ENCODE assay signal across 8 cellular contexts in genomic region chr17:82065193-82065637, GRCh38. TPM values are rescaled to one million over a fixed set of nuclear protein-coding genes. Genes with fewer than 3 reads are reported as not detected.
A peak's percentile ranks its signal among the peaks of the same experiment; 100 is the strongest.
DNase-seq lines count a peak whose midpoint lies in the region; ATAC-seq and TF ChIP-seq lines count a peak whose summit lies in the region.

No MANE protein-coding gene starts in this region.

- no peak overlapping the region for H3K27ac ChIP-seq in cardiac muscle cell

- H3K27ac Mint-ChIP-seq in activated CD8-positive, alpha-beta T cell treated with anti-CD3 and anti-CD28 coated beads, Interleukin-2, amount 10 ng/mL, durations not matched to agents 7 days and 5 days = peak overlapping the region; percentile 72

- H3K9me3 Mint-ChIP-seq in activated CD8-positive, alpha-beta T cell treated with anti-CD3 and anti-CD28 coated beads, Interleukin-2, amount 10 ng/mL, durations not matched to agents 7 days and 5 days (ENCODE audit: insufficient read depth) = no peaks in the 10 kb centered on the region

- no peaks in the 10 kb centered on the region for H3K27me3 Mint-ChIP-seq in activated CD8-positive, alpha-beta T cell treated with anti-CD3 and anti-CD28 coated beads, Interleukin-2, amount 10 ng/mL, durations not matched to agents 7 days and 5 days (ENCODE audit: low read depth)

- peak; percentile 19 for ATAC-seq in GM18861 (IDR thresholded peaks at IDR 0.05; ENCODE audit: unreplicated experiment)
- peak; percentile 24 for ATAC-seq in HG03135 (IDR thresholded peaks at IDR 0.05; ENCODE audit: unreplicated experiment)
- peak; percentile 62 for ATAC-seq in activated CD8-positive, alpha-beta T cell treated with anti-CD3 and anti-CD28 coated beads, Interleukin-2, amount 10 ng/mL, durations not matched to agents 7 days and 5 days

- peaks cover 5% of the 10 kb centered on the region for H3K4me1 ChIP-seq in cardiac muscle cell (ENCODE audit: low read depth)

- no peaks in the 10 kb centered on the region for H3K9me3 ChIP-seq in cardiac muscle cell (ENCODE audit: low read depth)

- TF ChIP-seq CTCF in cardiac muscle cell (IDR thresholded peaks at IDR 0.05; ENCODE audit: low read depth, low read length) = no peak

- peaks cover under 1% of the 10 kb centered on the region for H3K36me3 Mint-ChIP-seq in activated CD8-positive, alpha-beta T cell treated with anti-CD3 and anti-CD28 coated beads, Interleukin-2, amount 10 ng/mL, durations not matched to agents 7 days and 5 days (ENCODE audit: low read depth)

- DNase-seq in activated CD8-positive, alpha-beta T cell treated with anti-CD3 and anti-CD28 coated beads, Interleukin-2, amount 10 ng/mL, durations not matched to agents 7 days and 5 days = no peak
- DNase-seq in cardiac muscle cell (ENCODE audit: low read depth in 1 of 2, low spot score in 1 of 2) = peak; percentile 31 to 46
- DNase-seq in retina = peak; percentile 44
- DNase-seq in NCI-H2171 treated with DMSO at 0.1 percent for 48 hours (lab: John Stamatoyannopoulos, UW) = no peak
- no peak for DNase-seq in NCI-H1694 (lab: John Stamatoyannopoulos, UW)
- DNase-seq in NCI-H1092 treated with DMSO at 0.1 percent for 48 hours (lab: John Stamatoyannopoulos, UW) = no peak

- peak overlapping the region; percentile 75 for H3K4me3 ChIP-seq in cardiac muscle cell

- CTCF ChIA-PET in activated CD8-positive, alpha-beta T cell treated with anti-CD3 and anti-CD28 coated beads, Interleukin-2, amount 10 ng/mL, durations not matched to agents 7 days and 5 days (lab: Charles Lee) = interaction anchor here (2.2 kb wide), 1 partner anchor 28 kb away, joined by 11 read pairs; the partner anchor contains the start of gene DCXR

- peak overlapping the region; percentile 70 for H3K4me3 Mint-ChIP-seq in activated CD8-positive, alpha-beta T cell treated with anti-CD3 and anti-CD28 coated beads, Interleukin-2, amount 10 ng/mL, durations not matched to agents 7 days and 5 days

- H3K4me1 Mint-ChIP-seq in activated CD8-positive, alpha-beta T cell treated with anti-CD3 and anti-CD28 coated beads, Interleukin-2, amount 10 ng/mL, durations not matched to agents 7 days and 5 days (ENCODE audit: low read depth) = peaks cover 19% of the 10 kb centered on the region

- no peaks in the 10 kb centered on the region for H3K27me3 ChIP-seq in cardiac muscle cell

- H3K36me3 ChIP-seq in cardiac muscle cell = peaks cover 14% of the 10 kb centered on the region

- POLR2A ChIA-PET in activated CD8-positive, alpha-beta T cell treated with anti-CD3 and anti-CD28 coated beads, Interleukin-2, amount 10 ng/mL, durations not matched to agents 7 days and 5 days (lab: Charles Lee) = interaction anchor here (0.6 to 2.2 kb wide), 6 partner anchors 12 to 104 kb away, joined by 3 to 7 read pairs (median 4); partner anchors contain the start of genes DCXR and GPS1

RNA-seq across cellular contexts. Expression of gene DUS1L, which starts 0.4 kb away (rescaled TPM):
- 100 to 1,000 TPM; 126 to 127 TPM for total RNA-seq in activated CD8-positive, alpha-beta T cell treated with anti-CD3 and anti-CD28 coated beads, Interleukin-2, amount 10 ng/mL, durations not matched to agents 7 days and 5 days
- total RNA-seq in cardiac muscle cell = 109 and 184 TPM in 2 replicates
- 183 and 196 TPM in 2 replicates for polyA plus RNA-seq in cardiac muscle cell

RNA-seq across cellular contexts. Expression of gene GPS1, which starts 13.5 kb away (rescaled TPM):
- total RNA-seq in activated CD8-positive, alpha-beta T cell treated with anti-CD3 and anti-CD28 coated beads, Interleukin-2, amount 10 ng/mL, durations not matched to agents 7 days and 5 days = 100 to 1,000 TPM in 1 of 2 experiments, 10 to 100 TPM in 1; 97.6 to 104 TPM
- 231 and 235 TPM in 2 replicates for total RNA-seq in cardiac muscle cell
- polyA plus RNA-seq in cardiac muscle cell = 223 and 257 TPM in 2 replicates

RNA-seq across cellular contexts. Expression of gene RFNG, which starts 13.6 kb away (rescaled TPM):
- total RNA-seq in activated CD8-positive, alpha-beta T cell treated with anti-CD3 and anti-CD28 coated beads, Interleukin-2, amount 10 ng/mL, durations not matched to agents 7 days and 5 days = 10 to 100 TPM; 19.4 to 20.8 TPM
- total RNA-seq in cardiac muscle cell = 94.6 and 104 TPM in 2 replicates
- 91.0 and 98.3 TPM in 2 replicates for polyA plus RNA-seq in cardiac muscle cell

RNA-seq across cellular contexts. Expression of gene DCXR, which starts 27.7 kb away (rescaled TPM):
- 100 to 1,000 TPM; 141 TPM for total RNA-seq in activated CD8-positive, alpha-beta T cell treated with anti-CD3 and anti-CD28 coated beads, Interleukin-2, amount 10 ng/mL, durations not matched to agents 7 days and 5 days
- total RNA-seq in cardiac muscle cell = 164 and 256 TPM in 2 replicates
- 228 and 312 TPM in 2 replicates for polyA plus RNA-seq in cardiac muscle cell

RNA-seq across cellular contexts. Expression of gene FASN, which starts 32.8 kb away (rescaled TPM):
- total RNA-seq in activated CD8-positive, alpha-beta T cell treated with anti-CD3 and anti-CD28 coated beads, Interleukin-2, amount 10 ng/mL, durations not matched to agents 7 days and 5 days = 100 to 1,000 TPM; 255 to 261 TPM
- total RNA-seq in cardiac muscle cell = 276 and 279 TPM in 2 replicates
- polyA plus RNA-seq in cardiac muscle cell = 61.8 and 85.9 TPM in 2 replicates

Comparison
In these comparisons a context has a peak if more than half of its experiments do, and no peak if none do; other contexts are left out.
1. DNase-seq: peak in cardiac muscle cell (2 of 2) and retina (single experiment); none in activated CD8-positive, alpha-beta T cell treated with anti-CD3 and anti-CD28 coated beads, Interleukin-2, amount 10 ng/mL, durations not matched to agents 7 days and 5 days (single experiment), NCI-H2171 treated with DMSO at 0.1 percent for 48 hours (single experiment), NCI-H1694 (single experiment) and NCI-H1092 treated with DMSO at 0.1 percent for 48 hours (single experiment).
2. Peak in every context shown above with its lines, with median percentiles within 50 percentile points of each other: ATAC-seq.